ENCODE assay signal across 7 cellular contexts in genomic region chr4:128809477-128810330, GRCh38. TPM values are rescaled to one million over a fixed set of nuclear protein-coding genes. Genes with fewer than 3 reads are reported as not detected.
DNase-seq lines count a peak whose midpoint lies in the region; ATAC-seq, FAIRE-seq and TF ChIP-seq lines count a peak whose summit lies in the region.

Gene JADE1 (plus strand): TSS chr4:128809700. CDS start chr4:128831759, 22,059 bp downstream.

- H4K20me1 ChIP-seq in astrocyte (ENCODE audit: insufficient read depth, low read length): no peaks in the 10 kb centered on the region

- H3K27me3 Mint-ChIP-seq in T-helper 2 cell treated with Interferon-gamma antibody and Interleukin-4, amounts not matched to agents 5 μg/mL and 100 μg/mL, for 36 hours (ENCODE audit: low read depth): no peaks in the 10 kb centered on the region
- H3K27me3 Mint-ChIP-seq in astrocyte (ENCODE audit: low read depth, unreplicated experiment): no peaks in the 10 kb centered on the region

- TF ChIP-seq POLR2A in GM18505 (IDR thresholded peaks at IDR 0.05; ENCODE audit: borderline replicate concordance, extremely low read depth, insufficient read depth, insufficient read length): peak; percentile 64

- peak within 1 kb of the TSS; percentile 67 for H2AFZ ChIP-seq in astrocyte (ENCODE audit: low read depth, low read length)

- H3K9ac ChIP-seq in astrocyte (ENCODE audit: low read length): peak within 1 kb of the TSS; percentile 98

- peak within 1 kb of the TSS; percentile 98 for H3K27ac Mint-ChIP-seq in T-helper 2 cell treated with Interferon-gamma antibody and Interleukin-4, amounts not matched to agents 5 μg/mL and 100 μg/mL, for 36 hours
- peak within 1 kb of the TSS; percentile 98 for H3K27ac Mint-ChIP-seq in astrocyte (ENCODE audit: unreplicated experiment)

- H3K9me3 Mint-ChIP-seq in T-helper 2 cell treated with Interferon-gamma antibody and Interleukin-4, amounts not matched to agents 5 μg/mL and 100 μg/mL, for 36 hours: no peaks in the 10 kb centered on the region
- no peaks in the 10 kb centered on the region for H3K9me3 Mint-ChIP-seq in astrocyte (ENCODE audit: unreplicated experiment)

- TF ChIP-seq CTCF in astrocyte (IDR thresholded peaks at IDR 0.05; ENCODE audit: insufficient read depth, low read depth, low read length): peak; percentile 35

- ATAC-seq in GM18505 (IDR thresholded peaks at IDR 0.05; ENCODE audit: unreplicated experiment): peak; percentile 46
- peak; percentile 48 for ATAC-seq in HG02973 (IDR thresholded peaks at IDR 0.05; ENCODE audit: unreplicated experiment)

- peak within 1 kb of the TSS; percentile 89 for H3K27ac ChIP-seq in astrocyte (ENCODE audit: low read depth, low read length)

- H3K4me1 ChIP-seq in astrocyte (ENCODE audit: insufficient read depth, low read length): no peaks in the 10 kb centered on the region

- peaks cover 13% of the 10 kb centered on the region for H3K4me1 Mint-ChIP-seq in T-helper 2 cell treated with Interferon-gamma antibody and Interleukin-4, amounts not matched to agents 5 μg/mL and 100 μg/mL, for 36 hours (ENCODE audit: low read depth)
- peaks cover 16% of the 10 kb centered on the region for H3K4me1 Mint-ChIP-seq in astrocyte (ENCODE audit: low read depth, unreplicated experiment)

- peaks cover 32% of the 10 kb centered on the region for H3K79me2 ChIP-seq in astrocyte (ENCODE audit: insufficient read depth, low read length)

- H3K4me3 ChIP-seq in astrocyte (ENCODE audit: insufficient read depth, low read depth, low read length): peak within 1 kb of the TSS; percentile 93

- H3K36me3 ChIP-seq in astrocyte (ENCODE audit: insufficient read depth, low read length): no peaks in the 10 kb centered on the region

- DNase-seq in NCI-H1930 (lab: John Stamatoyannopoulos, UW) (peak; percentile 85 to 88), astrocyte (ENCODE audit: low read depth) (peak; percentile 89), hepatic stellate cell (ENCODE audit: low spot score) (peak; percentile 94), renal cortical epithelial cell (ENCODE audit: low read depth) (peak; percentile 87)
- DNase-seq in T-helper 2 cell treated with Interferon-gamma antibody and Interleukin-4, amounts not matched to agents 5 μg/mL and 100 μg/mL, for 36 hours (ENCODE audit: low spot score): peak; percentile 88

- H3K36me3 Mint-ChIP-seq in T-helper 2 cell treated with Interferon-gamma antibody and Interleukin-4, amounts not matched to agents 5 μg/mL and 100 μg/mL, for 36 hours (ENCODE audit: low read depth): no peaks in the 10 kb centered on the region
- H3K36me3 Mint-ChIP-seq in astrocyte (ENCODE audit: low read depth, unreplicated experiment): no peaks in the 10 kb centered on the region

- peak within 1 kb of the TSS; percentile 100 for H3K4me2 ChIP-seq in astrocyte (ENCODE audit: low read length)

- FAIRE-seq in astrocyte (lab: Jason Lieb, UNC): no peak

- no peaks in the 10 kb centered on the region for H3K27me3 ChIP-seq in astrocyte (ENCODE audit: insufficient read depth, low read length)

- no peaks in the 10 kb centered on the region for H3K9me3 ChIP-seq in astrocyte (ENCODE audit: insufficient read depth, low read depth, low read length)

- peak within 1 kb of the TSS; percentile 93 for H3K4me3 Mint-ChIP-seq in T-helper 2 cell treated with Interferon-gamma antibody and Interleukin-4, amounts not matched to agents 5 μg/mL and 100 μg/mL, for 36 hours
- H3K4me3 Mint-ChIP-seq in astrocyte (ENCODE audit: unreplicated experiment): peak within 1 kb of the TSS; percentile 99

RNA-seq across cellular contexts. Expression of gene JADE1, which starts in this region (rescaled TPM):
- total RNA-seq in astrocyte: 80.1 and 88.3 TPM in 2 replicates
- 34.0 and 150 TPM in 2 replicates for total RNA-seq in renal cortical epithelial cell

Comparison
In these comparisons a context has a peak if more than half of its experiments do, and no peak if none do; other contexts are left out.
1. Peak in every context shown above with its lines: DNase-seq, ATAC-seq, H3K4me3 ChIP-seq and H3K27ac ChIP-seq.